Comparison of ENCODE assay signal across 23 cellular contexts in genomic region chr1:172938676-172939075, GRCh38.
DNase-seq lines count a peak whose midpoint lies in the region; ATAC-seq, FAIRE-seq and TF ChIP-seq lines count a peak whose summit lies in the region.
"Had no signal": no experiment of that assay in that cellular context is flagged by ENCODE, and none has a peak within 500 bp of the region (broad histone marks: within the 10 kb centered on the region; RNA-seq: fewer than 3 reads in every experiment).

No MANE protein-coding gene starts in this region.

- TF ChIP-seq POLR2A in K562 (conservative IDR thresholded peaks at IDR 0.05) = no peak

- H3K36me3 Mint-ChIP-seq in natural killer cell treated with Interleukin-12 subunit alpha and Interleukin-12 subunit beta and Interleukin-15 and Interleukin-18, amount 100 ng/mL, for 72 hours = peaks cover 5% of the 10 kb centered on the region
- no peaks in the 10 kb centered on the region for H3K36me3 Mint-ChIP-seq in natural killer cell
- H3K36me3 Mint-ChIP-seq in GM23338 (ENCODE audit: low read depth) = no peaks in the 10 kb centered on the region

- peaks cover 3% of the 10 kb centered on the region for H3K9me2 ChIP-seq in GM23338 (ENCODE audit: insufficient read depth)

- H3K27ac Mint-ChIP-seq in natural killer cell treated with Interleukin-12 subunit alpha and Interleukin-12 subunit beta and Interleukin-15 and Interleukin-18, amount 100 ng/mL, for 72 hours = peak overlapping the region; percentile 64 to 96
- H3K27ac Mint-ChIP-seq in natural killer cell (no peak overlapping the region), GM23338 (no peak overlapping the region)
- H3K27ac Mint-ChIP-seq: activated naive CD8-positive, alpha-beta T cell treated with anti-CD3 and anti-CD28 coated beads, Interleukin-2, amount 10 ng/mL, durations not matched to agents 7 days and 5 days; activated T-helper 2 cell treated with anti-CD3 and anti-CD28 coated beads, Interferon-gamma antibody, Interleukin-2, Interleukin-4, amounts not matched to agents 10 μg/mL and 5 μg/mL and 100 μg/mL, durations not matched to agents 14 hours and 24 hours and 36 hours; T-helper 1 cell treated with Interleukin-12 subunit alpha and Interleukin-12 subunit beta and Interleukin-4 antibody, amounts not matched to agents 30 μg/mL and 1 μg/mL, for 36 hours had no signal

- H2AFZ ChIP-seq in K562 (ENCODE audit: low read depth, low read length) (no peak overlapping the region), GM23338 (no peak overlapping the region)

- H3F3A ChIP-seq in GM23338 (replicated peaks; ENCODE audit: low read depth) = no peaks in the 10 kb centered on the region

- no peaks in the 10 kb centered on the region for H3K9me1 ChIP-seq in K562 (ENCODE audit: control insufficient read depth, insufficient read depth, low read length)

- H3K36me3 ChIP-seq in K562 (ENCODE audit: control insufficient read depth, insufficient read depth, low read length) (no peaks in the 10 kb centered on the region), GM23338 (ENCODE audit: insufficient read depth) (no peaks in the 10 kb centered on the region)
- H3K36me3 ChIP-seq: heart right ventricle, SJCRH30 had no signal

- H3K27me3 ChIP-seq in K562 (ENCODE audit: control insufficient read depth in 2 of 2, insufficient read depth in 2 of 2, low read length in 2 of 2) = no peaks in the 10 kb centered on the region
- H3K27me3 ChIP-seq in GM23338 (ENCODE audit: insufficient read depth) = no peaks in the 10 kb centered on the region
- H3K27me3 ChIP-seq: heart right ventricle, SJCRH30 had no signal

- no peak for TF ChIP-seq CTCF in natural killer cell (IDR thresholded peaks at IDR 0.05)
- no peak for TF ChIP-seq CTCF in K562 (IDR thresholded peaks at IDR 0.05 in 2 of 3, conservative IDR thresholded peaks at IDR 0.05 in 1 of 3; ENCODE audit: insufficient read depth in 2 of 3, low read depth in 1 of 3, low read length in 3 of 3)
- no peak for TF ChIP-seq CTCF in fibroblast of the aortic adventitia (IDR thresholded peaks at IDR 0.05; ENCODE audit: insufficient read depth, low read length)
- no peak for TF ChIP-seq CTCF in GM23338 (conservative IDR thresholded peaks at IDR 0.05; ENCODE audit: low read depth in 2 of 2)

- H3K9me3 ChIP-seq in K562 (replicated peaks; ENCODE audit: control insufficient read depth, insufficient read depth, low read depth, low read length) = no peaks in the 10 kb centered on the region
- H3K9me3 ChIP-seq: heart right ventricle, SJCRH30 had no signal

- ATAC-seq in natural killer cell treated with Interleukin-12 subunit alpha and Interleukin-12 subunit beta and Interleukin-15 and Interleukin-18, amount 100 ng/mL, for 72 hours = peak; percentile 70 to 82
- ATAC-seq in natural killer cell (no peak), K562 (no peak), GM23338 (no peak), HG03565 (IDR thresholded peaks at IDR 0.05; ENCODE audit: unreplicated experiment) (no peak)
- ATAC-seq: right cardiac atrium had no signal

- H3K27me3 Mint-ChIP-seq in natural killer cell treated with Interleukin-12 subunit alpha and Interleukin-12 subunit beta and Interleukin-15 and Interleukin-18, amount 100 ng/mL, for 72 hours = no peaks in the 10 kb centered on the region
- H3K27me3 Mint-ChIP-seq in natural killer cell (ENCODE audit: low read depth in 2 of 2) = no peaks in the 10 kb centered on the region
- H3K27me3 Mint-ChIP-seq in GM23338 (ENCODE audit: insufficient read depth, low read depth, poor library complexity) = no peaks in the 10 kb centered on the region
- H3K27me3 Mint-ChIP-seq: activated naive CD8-positive, alpha-beta T cell treated with anti-CD3 and anti-CD28 coated beads, Interleukin-2, amount 10 ng/mL, durations not matched to agents 7 days and 5 days had no signal

- H4K20me1 ChIP-seq in K562 (replicated peaks; ENCODE audit: control insufficient read depth, insufficient read depth, low read length) = no peaks in the 10 kb centered on the region
- no peaks in the 10 kb centered on the region for H4K20me1 ChIP-seq in GM23338 (replicated peaks; ENCODE audit: insufficient read depth)

- DNase-seq in natural killer cell treated with Interleukin-12 subunit alpha and Interleukin-12 subunit beta and Interleukin-15 and Interleukin-18, amount 100 ng/mL, for 72 hours (ENCODE audit: low spot score) = no peak
- DNase-seq in natural killer cell (no peak), K562 (ENCODE audit: extremely low read depth in 1 of 4, low spot score in 3 of 4) (no peak), fibroblast of the aortic adventitia (ENCODE audit: low read depth) (peak; percentile 82), stromal cell of bone marrow (ENCODE audit: low read depth) (peak; percentile 56), GM23338 (ENCODE audit: low spot score) (no peak), NCI-H1417 (lab: John Stamatoyannopoulos, UW) (no peak)
- DNase-seq: activated CD4-positive, alpha-beta T cell treated with anti-CD3 and anti-CD28 coated beads, Interleukin-2, amount 50 U/mL, for 1 hour; activated naive CD8-positive, alpha-beta T cell treated with anti-CD3 and anti-CD28 coated beads, Interleukin-2, amount 10 ng/mL, durations not matched to agents 7 days and 5 days; C1 segment of cervical spinal cord; heart right ventricle; NCI-H2029 treated with DMSO at 0.1 percent for 48 hours; NCI-H345; NCI-H82; right cardiac atrium; SJCRH30; stimulated activated CD8-positive, alpha-beta memory T cell treated with anti-CD3 and anti-CD28 coated beads, Interleukin-4, amount 100 ng/mL, for 48 hours had no signal

- CTCF ChIA-PET in K562 (lab: Yijun Ruan, JAX; ENCODE audit: low intra/inter-chr PET ratio) = no interaction called here

- intact Hi-C loops in natural killer cell (cut with micrococcal nuclease) (no loop called here), K562 (cut with micrococcal nuclease) (loop anchor here (10.0 kb wide), 1 partner anchor 194 kb away; no protein-coding TSS in a partner anchor)

- in situ Hi-C loops in K562 (cut with MboI) = no loop called here

- H3K9ac ChIP-seq in K562 (ENCODE audit: insufficient read depth in 1 of 2, low read depth in 2 of 2, low read length in 2 of 2) = no peak overlapping the region

- H3K4me3 ChIP-seq in K562 (no peak overlapping the region), fibroblast of the aortic adventitia (ENCODE audit: low read depth, low read length) (no peak overlapping the region), GM23338 (no peak overlapping the region)
- H3K4me3 ChIP-seq: heart right ventricle, SJCRH30 had no signal

- peaks cover 0 to 12% of the 10 kb centered on the region in 2 experiments; a peak in 3 of 5 replicates for H3K4me1 ChIP-seq in K562 (replicated peaks in 1 of 2; ENCODE audit: control insufficient read depth in 2 of 2, insufficient read depth in 2 of 2, low read length in 2 of 2)
- no peaks in the 10 kb centered on the region; the same call in 1 of the 2 replicates for H3K4me1 ChIP-seq in GM23338 (ENCODE audit: insufficient read depth)

- TF ChIP-seq EP300 in K562 (IDR thresholded peaks at IDR 0.05; ENCODE audit: low read length) = no peak

- H3K4me3 Mint-ChIP-seq in natural killer cell treated with Interleukin-12 subunit alpha and Interleukin-12 subunit beta and Interleukin-15 and Interleukin-18, amount 100 ng/mL, for 72 hours = peak overlapping the region; percentile 43
- H3K4me3 Mint-ChIP-seq in natural killer cell (no peak overlapping the region), GM23338 (no peak overlapping the region)
- H3K4me3 Mint-ChIP-seq: activated naive CD8-positive, alpha-beta T cell treated with anti-CD3 and anti-CD28 coated beads, Interleukin-2, amount 10 ng/mL, durations not matched to agents 7 days and 5 days; T-helper 1 cell treated with Interleukin-12 subunit alpha and Interleukin-12 subunit beta and Interleukin-4 antibody, amounts not matched to agents 30 μg/mL and 1 μg/mL, for 36 hours had no signal

- peaks cover 6% of the 10 kb centered on the region for H3K9me3 Mint-ChIP-seq in natural killer cell treated with Interleukin-12 subunit alpha and Interleukin-12 subunit beta and Interleukin-15 and Interleukin-18, amount 100 ng/mL, for 72 hours
- H3K9me3 Mint-ChIP-seq in natural killer cell (no peaks in the 10 kb centered on the region), GM23338 (no peaks in the 10 kb centered on the region)
- H3K9me3 Mint-ChIP-seq: activated T-helper 2 cell treated with anti-CD3 and anti-CD28 coated beads, Interferon-gamma antibody, Interleukin-2, Interleukin-4, amounts not matched to agents 10 μg/mL and 5 μg/mL and 100 μg/mL, durations not matched to agents 14 hours and 24 hours and 36 hours; T-helper 1 cell treated with Interleukin-12 subunit alpha and Interleukin-12 subunit beta and Interleukin-4 antibody, amounts not matched to agents 30 μg/mL and 1 μg/mL, for 36 hours had no signal

- TF ChIP-seq RAD21 in K562 (CRISPR knock-in tag; conservative IDR thresholded peaks at IDR 0.05 in 1 of 2, IDR thresholded peaks at IDR 0.05 in 1 of 2) = no peak

- FAIRE-seq in K562 (lab: Jason Lieb, UNC) = no peak
- FAIRE-seq: endothelial cell of umbilical vein, urothelium cell line had no signal

- BruUV-seq in K562 (replicated peaks; lab: Mats Ljungman, UMichigan) = no TSS peak

- H3K27ac ChIP-seq in K562 (ENCODE audit: extremely low read depth, low read depth, low read length) = no peak overlapping the region
- no peak overlapping the region for H3K27ac ChIP-seq in GM23338 (ENCODE audit: low read depth)
- H3K27ac ChIP-seq: heart right ventricle, SJCRH30, VCaP had no signal

- H3K4me2 ChIP-seq in K562 (ENCODE audit: insufficient read depth, low read length) (no peak overlapping the region), GM23338 (no peak overlapping the region)

- H3K4me1 Mint-ChIP-seq in natural killer cell treated with Interleukin-12 subunit alpha and Interleukin-12 subunit beta and Interleukin-15 and Interleukin-18, amount 100 ng/mL, for 72 hours (ENCODE audit: low read depth in 2 of 2) = peaks cover 45 to 60% of the 10 kb centered on the region in 2 donors
- H3K4me1 Mint-ChIP-seq in natural killer cell = peaks cover 0 to 6% of the 10 kb centered on the region in 2 donors
- H3K4me1 Mint-ChIP-seq in GM23338 = no peaks in the 10 kb centered on the region

- H3K79me2 ChIP-seq in K562 (ENCODE audit: control insufficient read depth, insufficient read depth, low read length) (no peaks in the 10 kb centered on the region), GM23338 (replicated peaks; ENCODE audit: insufficient read depth) (no peaks in the 10 kb centered on the region)

- POLR2A ChIA-PET in K562 (lab: Yijun Ruan, JAX) = no interaction called here

TF ChIP-seq in K562, 482 proteins besides CTCF, POLR2A, EP300 and RAD21:
- no peak for TF ChIP-seq CEBPG (CRISPR knock-in tag; IDR thresholded peaks at IDR 0.05)
- peak in 1 of 2 experiments; percentile 82; a peak in 2 of 4 replicates for TF ChIP-seq CEBPG (tag; conservative IDR thresholded peaks at IDR 0.05 in 1 of 2, IDR thresholded peaks at IDR 0.05 in 1 of 2)
- TF ChIP-seq CBX1 (IDR thresholded peaks at IDR 0.05; ENCODE audit: low read depth) = no peak
- TF ChIP-seq CEBPB (tag; IDR thresholded peaks at IDR 0.05) = peak; percentile 44

TF ChIP-seq in GM23338, 12 proteins besides CTCF, POLR2A, EP300 and RAD21 (continues in another document):
- TF ChIP-seq POLR2AphosphoS5 (IDR thresholded peaks at IDR 0.05; ENCODE audit: low read depth) (no peak), STAT1 (IDR thresholded peaks at IDR 0.05; ENCODE audit: unreplicated experiment) (no peak), NANOG (IDR thresholded peaks at IDR 0.05; ENCODE audit: borderline replicate concordance) (no peak), JUNB (IDR thresholded peaks at IDR 0.05; ENCODE audit: unreplicated experiment) (no peak)

Comparison
In these comparisons a context has a peak if more than half of its experiments do, and no peak if none do; other contexts are left out.
1. ATAC-seq: peak in natural killer cell treated with Interleukin-12 subunit alpha and Interleukin-12 subunit beta and Interleukin-15 and Interleukin-18, amount 100 ng/mL, for 72 hours (2 of 2); none in natural killer cell (0 of 3), K562 (single experiment), GM23338 (single experiment) and HG03565 (single experiment).
2. H3K27ac Mint-ChIP-seq: peak in natural killer cell treated with Interleukin-12 subunit alpha and Interleukin-12 subunit beta and Interleukin-15 and Interleukin-18, amount 100 ng/mL, for 72 hours (2 of 2); none in natural killer cell (0 of 2) and GM23338 (single experiment).
3. DNase-seq: peak in fibroblast of the aortic adventitia (single experiment) and stromal cell of bone marrow (single experiment); none in natural killer cell treated with Interleukin-12 subunit alpha and Interleukin-12 subunit beta and Interleukin-15 and Interleukin-18, amount 100 ng/mL, for 72 hours (single experiment), natural killer cell (single experiment), K562 (0 of 4), GM23338 (single experiment) and NCI-H1417 (0 of 3).